In the genomic region with DNA sequence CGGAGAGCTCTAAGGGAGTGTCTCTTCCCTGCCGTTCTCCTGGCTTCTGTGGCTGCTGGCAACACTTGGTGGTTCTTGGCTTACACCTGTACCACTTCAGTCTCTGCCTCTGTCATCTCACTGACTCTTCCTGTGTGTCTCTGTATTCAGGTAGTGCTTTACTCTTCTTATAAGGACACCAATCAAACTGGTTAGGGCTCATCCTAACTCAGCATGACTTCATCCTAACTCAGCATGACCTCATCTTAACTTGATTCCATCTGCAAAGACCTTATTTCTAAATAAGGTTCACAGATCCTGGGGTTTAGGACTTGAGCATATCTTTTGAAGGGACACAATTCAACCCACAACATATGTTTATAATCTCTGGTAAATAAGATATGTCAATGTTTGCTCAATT, we compare ENCODE assay signal across 21 cellular contexts. TPM values are rescaled to one million over a fixed set of nuclear protein-coding genes. Genes with fewer than 3 reads are reported as not detected.
"Had no signal": no experiment of that assay in that cellular context is flagged by ENCODE, and none has a peak within 500 bp of the region (broad histone marks: within the 10 kb centered on the region; RNA-seq: fewer than 3 reads in every experiment).

No MANE protein-coding gene starts in this region.

- DNase-seq: activated CD4-positive, alpha-beta T cell treated with anti-CD3 and anti-CD28 coated beads, Interleukin-2, amount 10 ng/mL, durations not matched to agents 7 days and 5 days; activated CD8-positive, alpha-beta memory T cell treated with anti-CD3 and anti-CD28 coated beads, Interleukin-2, amount 50 U/mL, for 4 hours; activated CD8-positive, alpha-beta T cell treated with anti-CD3 and anti-CD28 coated beads, Interleukin-2, amount 10 ng/mL, durations not matched to agents 7 days and 5 days; activated gamma-delta T cell; activated T-cell treated with anti-CD3 and anti-CD28 coated beads, Interleukin-2, amount 50 U/mL, for 48 hours; effector CD4-positive, alpha-beta T cell; hippocampal formation; kidney; left lung; nephron progenitor cell; stimulated activated CD4-positive, alpha-beta T cell treated with anti-CD3 and anti-CD28 coated beads, Interleukin-12 subunit alpha, Interleukin-12 subunit beta, amount 100 ng/mL, for 4 hours; stimulated activated CD4-positive, alpha-beta T cell treated with anti-CD3 and anti-CD28 coated beads, Interleukin-1b, Interleukin-23, amount 100 ng/mL, for 48 hours; stimulated activated naive CD4-positive, alpha-beta T cell treated with Interleukin-2 at 50 U/mL for 16 hours; substantia nigra; T1000; tibial artery had no signal

- ATAC-seq: activated CD8-positive, alpha-beta T cell treated with anti-CD3 and anti-CD28 coated beads, Interleukin-2, amount 10 ng/mL, durations not matched to agents 7 days and 5 days; left lung had no signal

- H3K9me3 Mint-ChIP-seq: activated CD4-positive, alpha-beta T cell treated with anti-CD3 and anti-CD28 coated beads, Interleukin-2, amount 10 ng/mL, durations not matched to agents 7 days and 5 days; activated naive CD4-positive, alpha-beta T cell treated with anti-CD3 and anti-CD28 coated beads, Interleukin-2, amount 50 U/mL, for 24 hours; nephron progenitor cell had no signal

- H3K36me3 ChIP-seq: breast epithelium, esophagus muscularis mucosa, left lung, tibial artery had no signal

- H3K27ac ChIP-seq: breast epithelium, esophagus muscularis mucosa, left lung, tibial artery had no signal

- H3K36me3 Mint-ChIP-seq: activated naive CD4-positive, alpha-beta T cell treated with anti-CD3 and anti-CD28 coated beads, Interleukin-2, amount 50 U/mL, for 24 hours had no signal

- H3K27me3 Mint-ChIP-seq: activated CD4-positive, alpha-beta T cell treated with anti-CD3 and anti-CD28 coated beads, Interleukin-2, amount 10 ng/mL, durations not matched to agents 7 days and 5 days; progenitor cell of endocrine pancreas had no signal

- H3K27me3 ChIP-seq: breast epithelium, esophagus muscularis mucosa, left lung, tibial artery had no signal

- H3K4me1 ChIP-seq: breast epithelium, esophagus muscularis mucosa, left lung, tibial artery had no signal

- H3K27ac Mint-ChIP-seq: activated CD4-positive, alpha-beta T cell treated with anti-CD3 and anti-CD28 coated beads, Interleukin-2, amount 10 ng/mL, durations not matched to agents 7 days and 5 days; activated CD8-positive, alpha-beta T cell treated with anti-CD3 and anti-CD28 coated beads, Interleukin-2, amount 10 ng/mL, durations not matched to agents 7 days and 5 days; activated naive CD4-positive, alpha-beta T cell treated with anti-CD3 and anti-CD28 coated beads, Interleukin-2, amount 50 U/mL, for 24 hours; nephron progenitor cell; progenitor cell of endocrine pancreas had no signal

- H3K4me1 Mint-ChIP-seq: activated CD4-positive, alpha-beta T cell treated with anti-CD3 and anti-CD28 coated beads, Interleukin-2, amount 10 ng/mL, durations not matched to agents 7 days and 5 days; activated naive CD4-positive, alpha-beta T cell treated with anti-CD3 and anti-CD28 coated beads, Interleukin-2, amount 50 U/mL, for 24 hours; nephron progenitor cell had no signal

- H3K9me3 ChIP-seq: breast epithelium, esophagus muscularis mucosa, left lung, tibial artery had no signal

- H3K4me3 Mint-ChIP-seq: activated CD4-positive, alpha-beta T cell treated with anti-CD3 and anti-CD28 coated beads, Interleukin-2, amount 10 ng/mL, durations not matched to agents 7 days and 5 days; activated CD8-positive, alpha-beta T cell treated with anti-CD3 and anti-CD28 coated beads, Interleukin-2, amount 10 ng/mL, durations not matched to agents 7 days and 5 days; activated naive CD4-positive, alpha-beta T cell treated with anti-CD3 and anti-CD28 coated beads, Interleukin-2, amount 50 U/mL, for 24 hours; nephron progenitor cell had no signal

- H3K4me3 ChIP-seq: breast epithelium, esophagus muscularis mucosa, left lung, tibial artery had no signal

RNA-seq across cellular contexts. Expression of a gene that starts 51.6 kb away (rescaled TPM):
- total RNA-seq: T-helper 1 cell treated with Interleukin-12 subunit alpha and Interleukin-12 subunit beta and Interleukin-4 antibody, amounts not matched to agents 30 ng/mL and 1 ng/mL, for 36 hours had no signal
